1 cellular context compared by ENCODE assay signal in genomic region chr19:1104452-1105216, GRCh38.
TF ChIP-seq lines count a peak whose summit lies in the region.

No MANE protein-coding gene starts in this region.

TF ChIP-seq in HepG2, 621 proteins besides CTCF, POLR2A, EP300 and RAD21 (continued from another document and continues in another):
- TF ChIP-seq ZNF646 (CRISPR knock-in tag; IDR thresholded peaks at IDR 0.05) = no peak
- TF ChIP-seq ZNF207 (IDR thresholded peaks at IDR 0.05; ENCODE audit: borderline replicate concordance) = no peak
- TF ChIP-seq ISX (CRISPR knock-in tag; conservative IDR thresholded peaks at IDR 0.05) = no peak
- TF ChIP-seq SP1 (IDR thresholded peaks at IDR 0.05) = no peak
- TF ChIP-seq SP1 (CRISPR knock-in tag; IDR thresholded peaks at IDR 0.05) = no peak
- TF ChIP-seq TFAP4 (IDR thresholded peaks at IDR 0.05; ENCODE audit: borderline replicate concordance, low read depth) = no peak
- no peak for TF ChIP-seq NFATC3 (CRISPR knock-in tag; IDR thresholded peaks at IDR 0.05)
- TF ChIP-seq ZNF468 (CRISPR knock-in tag; IDR thresholded peaks at IDR 0.05) = no peak
- no peak for TF ChIP-seq GATAD1 (CRISPR knock-in tag; IDR thresholded peaks at IDR 0.05)
- TF ChIP-seq ZNF326 (CRISPR knock-in tag; IDR thresholded peaks at IDR 0.05; ENCODE audit: borderline replicate concordance) = no peak
- no peak for TF ChIP-seq ZNF678 (CRISPR knock-in tag; IDR thresholded peaks at IDR 0.05)
- TF ChIP-seq STAT6 (CRISPR knock-in tag; IDR thresholded peaks at IDR 0.05; ENCODE audit: borderline replicate concordance) = no peak
- no peak for TF ChIP-seq ZNF354B (CRISPR knock-in tag; IDR thresholded peaks at IDR 0.05)
- no peak for TF ChIP-seq SIX4 (CRISPR knock-in tag; IDR thresholded peaks at IDR 0.05)
- 0 out of 2 replicates have a peak, but pooled peaks have one; percentile 22 for TF ChIP-seq ZHX1 (CRISPR knock-in tag; IDR thresholded peaks at IDR 0.05; ENCODE audit: low read depth)
- no peak for TF ChIP-seq MZF1 (CRISPR knock-in tag; IDR thresholded peaks at IDR 0.05; ENCODE audit: borderline replicate concordance)
- TF ChIP-seq ZBTB3 (CRISPR knock-in tag; IDR thresholded peaks at IDR 0.05; ENCODE audit: borderline replicate concordance, low read depth) = no peak
- no peak for TF ChIP-seq PHF5A (CRISPR knock-in tag; IDR thresholded peaks at IDR 0.05; ENCODE audit: low read depth, unreplicated experiment)
- TF ChIP-seq IKZF1 (IDR thresholded peaks at IDR 0.05) = no peak
- no peak for TF ChIP-seq ZNF362 (CRISPR knock-in tag; IDR thresholded peaks at IDR 0.05; ENCODE audit: borderline replicate concordance)
- TF ChIP-seq SRSF9 (IDR thresholded peaks at IDR 0.05; ENCODE audit: borderline replicate concordance, insufficient read depth, low read depth, low read length, poor library complexity, severe bottlenecking) = no peak
- TF ChIP-seq SKIL (CRISPR knock-in tag; IDR thresholded peaks at IDR 0.05; ENCODE audit: borderline replicate concordance) = no peak
- TF ChIP-seq TAF1 (CRISPR knock-in tag; IDR thresholded peaks at IDR 0.05) = no peak
- TF ChIP-seq FOXP4 (CRISPR knock-in tag; IDR thresholded peaks at IDR 0.05) = no peak
- no peak for TF ChIP-seq MTERF4 (CRISPR knock-in tag; IDR thresholded peaks at IDR 0.05)
- TF ChIP-seq NR1H2 (CRISPR knock-in tag; IDR thresholded peaks at IDR 0.05; ENCODE audit: borderline replicate concordance, low read depth) = no peak
- no peak for TF ChIP-seq CERS6 (CRISPR knock-in tag; IDR thresholded peaks at IDR 0.05)
- TF ChIP-seq ZNF740 (CRISPR knock-in tag; IDR thresholded peaks at IDR 0.05) = no peak
- TF ChIP-seq POLR2AphosphoS5 (IDR thresholded peaks at IDR 0.05; ENCODE audit: low read depth, low read length) = no peak
- no peak for TF ChIP-seq FOXA3 (CRISPR knock-in tag; IDR thresholded peaks at IDR 0.05)
- no peak for TF ChIP-seq TOPORS (CRISPR knock-in tag; IDR thresholded peaks at IDR 0.05)
- no peak for TF ChIP-seq FUBP1 (CRISPR knock-in tag; IDR thresholded peaks at IDR 0.05; ENCODE audit: borderline replicate concordance)
- TF ChIP-seq TEAD2 (CRISPR knock-in tag; IDR thresholded peaks at IDR 0.05) = no peak
- peak; percentile 80; the same call in 1 of the 2 replicates for TF ChIP-seq ZFP82 (CRISPR knock-in tag; IDR thresholded peaks at IDR 0.05; ENCODE audit: borderline replicate concordance)
- peak; percentile 19; the same call in 1 of the 2 replicates for TF ChIP-seq PHF8 (CRISPR knock-in tag; IDR thresholded peaks at IDR 0.05)
